Comparison of ENCODE assay signal across 27 cellular contexts in the genomic region with DNA sequence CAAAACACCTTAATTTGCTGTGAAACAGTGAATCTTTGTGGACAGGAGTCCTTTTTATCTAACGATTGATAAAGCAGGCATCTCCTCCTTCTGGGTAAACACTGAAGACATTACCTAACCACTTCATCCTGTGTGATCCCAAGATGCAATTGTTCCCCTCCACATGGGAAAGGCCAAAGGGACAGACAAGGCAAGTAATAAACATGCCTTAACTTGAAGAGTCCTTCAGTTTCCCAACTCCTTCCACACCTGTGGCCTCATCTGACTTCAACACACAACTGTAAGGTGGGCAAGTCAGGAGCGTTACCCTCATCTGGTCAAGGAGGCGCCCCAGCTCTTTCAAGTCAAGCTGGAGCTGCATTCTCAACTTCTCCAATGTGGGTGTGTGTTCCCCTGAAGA.
"Had no signal": no experiment of that assay in that cellular context is flagged by ENCODE, and none has a peak within 500 bp of the region (broad histone marks: within the 10 kb centered on the region; RNA-seq: fewer than 3 reads in every experiment).

No MANE protein-coding gene starts in this region.

- H3K4me3 Mint-ChIP-seq: immature natural killer cell; naive thymus-derived CD4-positive, alpha-beta T cell; natural killer cell treated with Interleukin-12 subunit alpha and Interleukin-12 subunit beta and Interleukin-15 and Interleukin-18, amount 100 ng/mL, for 72 hours; stimulated activated memory B cell treated with anti-CD40 and anti-IgM and Interleukin-4, amounts not matched to agents 10 μg/mL and 1 μg/mL and 100 μg/mL, for 72 hours; stimulated activated naive CD8-positive, alpha-beta T cell treated with anti-CD3 and anti-CD28 coated beads, Interleukin-15, amount 100 ng/mL, for 72 hours had no signal

- H3K4me1 Mint-ChIP-seq: immature natural killer cell; naive thymus-derived CD4-positive, alpha-beta T cell; stimulated activated memory B cell treated with anti-CD40 and anti-IgM and Interleukin-4, amounts not matched to agents 10 μg/mL and 1 μg/mL and 100 μg/mL, for 72 hours; stimulated activated naive CD8-positive, alpha-beta T cell treated with anti-CD3 and anti-CD28 coated beads, Interleukin-15, amount 100 ng/mL, for 72 hours had no signal

- H3K9me3 ChIP-seq: left lung, lower lobe of right lung, mucosa of descending colon, ovary, right atrium auricular region, right lobe of liver, tibial nerve, upper lobe of left lung, vagina had no signal

- ATAC-seq: left colon; mucosa of descending colon; naive thymus-derived CD4-positive, alpha-beta T cell; natural killer cell treated with Interleukin-12 subunit alpha and Interleukin-12 subunit beta and Interleukin-15 and Interleukin-18, amount 100 ng/mL, for 72 hours; right lobe of liver; stimulated activated memory B cell treated with anti-CD40 and anti-IgM and Interleukin-4, amounts not matched to agents 10 μg/mL and 1 μg/mL and 100 μg/mL, for 72 hours; stimulated activated naive CD8-positive, alpha-beta T cell treated with anti-CD3 and anti-CD28 coated beads, Interleukin-15, amount 100 ng/mL, for 72 hours had no signal

- DNase-seq: hypothalamus; immature natural killer cell; kidney; left colon; left lung; lower lobe of right lung; midbrain; mucosa of descending colon; naive thymus-derived CD4-positive, alpha-beta T cell; ovary; right lobe of liver; stimulated activated CD4-positive, alpha-beta T cell treated with anti-CD3 and anti-CD28 coated beads, Interleukin-1b, Interleukin-23, amount 100 ng/mL, for 48 hours; stimulated activated CD4-positive, alpha-beta T cell treated with anti-CD3 and anti-CD28 coated beads, Interleukin-2, amount 100 ng/mL, for 48 hours; stimulated activated CD4-positive, alpha-beta T cell treated with anti-CD3 and anti-CD28 coated beads, Interleukin-4, amount 100 ng/mL, for 4 hours; stimulated activated CD8-positive, alpha-beta memory T cell treated with anti-CD3 and anti-CD28 coated beads, Interleukin-4, amount 100 ng/mL, for 48 hours; stimulated activated naive CD4-positive, alpha-beta T cell treated with Interleukin-2 at 50 U/mL for 16 hours; stimulated activated naive CD8-positive, alpha-beta T cell treated with anti-CD3 and anti-CD28 coated beads, Interleukin-15, amount 100 ng/mL, for 72 hours; substantia nigra; upper lobe of left lung had no signal

- H3K27me3 Mint-ChIP-seq: progenitor cell of endocrine pancreas; stimulated activated naive CD8-positive, alpha-beta T cell treated with anti-CD3 and anti-CD28 coated beads, Interleukin-15, amount 100 ng/mL, for 72 hours had no signal

- H3K27ac ChIP-seq: left lung, lower lobe of right lung, ovary, right atrium auricular region, right lobe of liver, tibial nerve, upper lobe of left lung, vagina had no signal

- H3K27ac Mint-ChIP-seq: immature natural killer cell; naive thymus-derived CD4-positive, alpha-beta T cell; natural killer cell treated with Interleukin-12 subunit alpha and Interleukin-12 subunit beta and Interleukin-15 and Interleukin-18, amount 100 ng/mL, for 72 hours; progenitor cell of endocrine pancreas; stimulated activated memory B cell treated with anti-CD40 and anti-IgM and Interleukin-4, amounts not matched to agents 10 μg/mL and 1 μg/mL and 100 μg/mL, for 72 hours; stimulated activated naive CD8-positive, alpha-beta T cell treated with anti-CD3 and anti-CD28 coated beads, Interleukin-15, amount 100 ng/mL, for 72 hours had no signal

- FAIRE-seq: islet of Langerhans, kidney had no signal

- H3K36me3 ChIP-seq: left lung, lower lobe of right lung, ovary, right atrium auricular region, right lobe of liver, tibial nerve, upper lobe of left lung, vagina had no signal

- H3K4me3 ChIP-seq: left lung, lower lobe of right lung, mucosa of descending colon, ovary, right atrium auricular region, right lobe of liver, smooth muscle cell, tibial nerve, upper lobe of left lung, vagina had no signal

- H3K4me2 ChIP-seq: smooth muscle cell had no signal

- H3K4me1 ChIP-seq: left lung, lower lobe of right lung, right atrium auricular region, right lobe of liver, tibial nerve, upper lobe of left lung, vagina had no signal

- H3K36me3 Mint-ChIP-seq: immature natural killer cell; naive thymus-derived CD4-positive, alpha-beta T cell; natural killer cell treated with Interleukin-12 subunit alpha and Interleukin-12 subunit beta and Interleukin-15 and Interleukin-18, amount 100 ng/mL, for 72 hours; stimulated activated memory B cell treated with anti-CD40 and anti-IgM and Interleukin-4, amounts not matched to agents 10 μg/mL and 1 μg/mL and 100 μg/mL, for 72 hours had no signal

- H3K9me3 Mint-ChIP-seq: natural killer cell treated with Interleukin-12 subunit alpha and Interleukin-12 subunit beta and Interleukin-15 and Interleukin-18, amount 100 ng/mL, for 72 hours; stimulated activated memory B cell treated with anti-CD40 and anti-IgM and Interleukin-4, amounts not matched to agents 10 μg/mL and 1 μg/mL and 100 μg/mL, for 72 hours had no signal

- H3K27me3 ChIP-seq: left lung, ovary, right atrium auricular region, right lobe of liver, tibial nerve, upper lobe of left lung, vagina had no signal
